ENCODE assay signal across 14 cellular contexts in the genomic region with DNA sequence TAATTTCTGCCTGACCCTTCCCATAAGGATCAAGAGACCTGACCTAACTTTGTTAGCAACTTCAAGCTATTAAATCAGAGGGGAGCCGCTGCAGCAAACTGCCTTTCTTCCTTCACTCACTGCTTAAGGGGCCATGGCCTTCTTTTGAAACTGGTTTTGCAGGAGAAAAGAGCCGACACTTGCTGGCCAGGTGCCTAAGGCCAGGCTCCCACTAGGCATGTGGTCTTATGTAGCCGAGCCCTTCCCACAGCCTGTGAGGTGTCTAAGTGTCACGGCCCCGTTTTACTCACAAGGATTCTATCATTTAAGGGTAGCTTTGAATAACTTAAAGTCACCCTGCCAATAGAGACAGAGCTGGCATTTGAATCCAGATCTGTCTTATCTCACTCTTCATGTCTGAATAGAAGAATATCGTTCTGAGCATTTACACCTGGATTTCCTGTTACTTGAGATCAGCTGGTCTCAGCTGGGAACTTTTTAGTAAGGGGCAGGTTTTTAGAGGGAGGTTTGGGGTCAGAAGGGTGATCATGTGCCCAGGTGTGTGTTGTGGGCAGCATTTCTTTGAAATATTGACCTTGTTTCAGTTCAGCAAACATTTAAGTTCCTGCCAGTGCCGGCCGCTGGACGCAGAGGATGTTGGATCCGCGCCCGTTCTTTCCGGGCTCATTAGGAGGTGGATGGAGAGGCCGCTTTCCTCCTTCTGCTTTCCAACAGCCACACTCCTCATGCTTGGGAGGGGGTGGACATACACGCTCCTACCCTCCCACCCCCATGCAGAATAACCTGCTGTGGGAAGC.
DNase-seq lines count a peak whose midpoint lies in the region; ATAC-seq, FAIRE-seq and TF ChIP-seq lines count a peak whose summit lies in the region.
"Had no signal": no experiment of that assay in that cellular context is flagged by ENCODE, and none has a peak within 500 bp of the region (broad histone marks: within the 10 kb centered on the region; RNA-seq: fewer than 3 reads in every experiment).

No MANE protein-coding gene starts in this region.

- H3K27ac ChIP-seq in gastroesophageal sphincter: peak overlapping the region; percentile 21 to 70 (median 69)
- peak overlapping the region in 1 of 2 donors; percentile 40 for H3K27ac ChIP-seq in ovary

- H3K36me3 ChIP-seq in gastroesophageal sphincter (peaks cover 0 to 72% of the 10 kb centered on the region in 2 donors), ovary (no peaks in the 10 kb centered on the region)

- peaks cover 0 to 23% (median 9%) of the 10 kb centered on the region in 3 donors for H3K4me1 ChIP-seq in gastroesophageal sphincter
- H3K4me1 ChIP-seq in ovary (ENCODE audit: insufficient read depth): peaks cover 4% of the 10 kb centered on the region

- DNase-seq in DMS153 treated with DMSO at 0.1 percent for 48 hours (lab: John Stamatoyannopoulos, UW; ENCODE audit: unreplicated experiment) (peak; percentile 51), NCI-H69 (lab: John Stamatoyannopoulos, UW) (peak; percentile 90), ovary (peak; percentile 81 to 90 (median 85)), ecto neural progenitor cell (ENCODE audit: low spot score) (no peak), kidney glomerular epithelial cell (lab: John Stamatoyannopoulos, UW) (no peak), H54 (ENCODE audit: insufficient read length, low spot score) (no peak)
- DNase-seq: CD4-positive, alpha-beta T cell; endodermal cell; NCI-H2171 treated with DMSO at 0.1 percent for 48 hours; stimulated activated CD4-positive, alpha-beta T cell treated with anti-CD3 and anti-CD28 coated beads, Interleukin-12 subunit alpha, Interleukin-12 subunit beta, amount 100 ng/mL, for 4 hours had no signal

- intact Hi-C loops in ovary (cut with DNase I): no loop called here

- no peak for TF ChIP-seq POLR2A in gastroesophageal sphincter (IDR thresholded peaks at IDR 0.05)
- TF ChIP-seq POLR2A in ovary (IDR thresholded peaks at IDR 0.05): no peak
- no peak for TF ChIP-seq POLR2A in H54 (IDR thresholded peaks at IDR 0.05; ENCODE audit: low read depth, low read length)

- H3K9me3 ChIP-seq in gastroesophageal sphincter: no peaks in the 10 kb centered on the region
- no peaks in the 10 kb centered on the region for H3K9me3 ChIP-seq in ovary

- ATAC-seq in gastroesophageal sphincter (peak; percentile 72), HG03469 (IDR thresholded peaks at IDR 0.05; ENCODE audit: unreplicated experiment) (no peak)

- H3K4me3 ChIP-seq in gastroesophageal sphincter (peak overlapping the region; percentile 20 to 25), ovary (no peak overlapping the region)

- TF ChIP-seq CTCF in gastroesophageal sphincter (IDR thresholded peaks at IDR 0.05): no peak
- TF ChIP-seq CTCF in ovary (IDR thresholded peaks at IDR 0.05): no peak

- H3K27me3 ChIP-seq in gastroesophageal sphincter (no peaks in the 10 kb centered on the region), ovary (no peaks in the 10 kb centered on the region)

- 10 to 27% methylated on average over 4 to 6 of the region's 15 CpGs for WGBS in gastroesophageal sphincter (ENCODE audit: low coverage in 1 of 2), 2 donors
- whole genome bisulfite sequencing in ovary, 3 donors: 10 to 14% (median 10%) methylated on average over 15 of the region's 15 CpGs

- TF ChIP-seq EP300 in gastroesophageal sphincter (IDR thresholded peaks at IDR 0.05) (no peak), ovary (IDR thresholded peaks at IDR 0.05) (no peak)

- FAIRE-seq in H54 (lab: Jason Lieb, UNC): no peak
- FAIRE-seq: GM18507, H1 had no signal

Comparison
In these comparisons a context has a peak if more than half of its experiments do, and no peak if none do; other contexts are left out.
1. DNase-seq: peak in DMS153 treated with DMSO at 0.1 percent for 48 hours (single experiment), NCI-H69 (single experiment) and ovary (5 of 5); none in ecto neural progenitor cell (single experiment), kidney glomerular epithelial cell (single experiment) and H54 (single experiment).